ENCODE assay signal across 17 cellular contexts in the genomic region with DNA sequence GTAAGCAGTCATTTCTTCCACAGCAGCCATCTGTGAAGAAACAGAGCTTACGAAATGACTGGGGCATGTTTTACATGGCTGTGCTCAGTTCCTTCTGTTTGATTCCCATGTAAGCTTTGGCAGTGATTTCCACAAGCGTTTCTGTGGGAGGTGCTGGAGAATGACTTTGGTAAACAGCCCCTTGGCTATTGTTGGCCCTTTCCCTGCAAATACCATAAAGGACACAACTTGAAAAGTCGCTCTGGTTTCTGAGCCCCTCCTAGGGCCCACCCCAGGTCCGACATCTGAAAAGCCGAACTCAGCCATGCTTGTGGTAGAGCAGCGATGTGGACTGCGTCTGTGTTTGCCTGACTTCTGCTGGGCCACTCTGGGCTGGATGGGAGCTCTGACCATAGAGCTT. TPM values are rescaled to one million over a fixed set of nuclear protein-coding genes. Genes with fewer than 3 reads are reported as not detected.
DNase-seq lines count a peak whose midpoint lies in the region; ATAC-seq and TF ChIP-seq lines count a peak whose summit lies in the region.
"Had no signal": no experiment of that assay in that cellular context is flagged by ENCODE, and none has a peak within 500 bp of the region (broad histone marks: within the 10 kb centered on the region; RNA-seq: fewer than 3 reads in every experiment).

No MANE protein-coding gene starts in this region.

- no peaks in the 10 kb centered on the region for H3K27me3 ChIP-seq in dorsolateral prefrontal cortex
- H3K27me3 ChIP-seq: adrenal gland, BLaER1, vagina had no signal

- no peak for TF ChIP-seq CTCF in dorsolateral prefrontal cortex (IDR thresholded peaks at IDR 0.05 in 54 of 56, conservative IDR thresholded peaks at IDR 0.05 in 2 of 56; ENCODE audit: low read depth in 1 of 56, partially characterized antibody in 56 of 56)

- H3K27ac ChIP-seq in dorsolateral prefrontal cortex = peak overlapping the region in 57 of 59 donors; percentile 22 to 90 (median 70)
- H3K27ac ChIP-seq: BLaER1, vagina had no signal

- H3K4me3 ChIP-seq in dorsolateral prefrontal cortex = peak overlapping the region in 4 of 59 donors; percentile 8 to 18 (median 12)
- H3K4me3 ChIP-seq: adrenal gland, BLaER1, vagina had no signal

- no peak for ATAC-seq in GM18519 (IDR thresholded peaks at IDR 0.05; ENCODE audit: low FRiP score, unreplicated experiment)

- DNase-seq in ELF-1 (ENCODE audit: low read depth, low spot score) (peak; percentile 50), dorsolateral prefrontal cortex (peak in 1 of 10 donors; percentile 36), inferior parietal cortex (ENCODE audit: extremely low spot score) (peak; percentile 55), stromal cell of bone marrow (ENCODE audit: low read depth) (peak; percentile 46), CD1c-positive myeloid dendritic cell (ENCODE audit: extremely low spot score) (no peak), UCSD-AML1 (lab: John Stamatoyannopoulos, UW; ENCODE audit: unreplicated experiment) (no peak), SW 1271 (lab: John Stamatoyannopoulos, UW) (no peak)
- DNase-seq: activated CD4-positive, alpha-beta T cell treated with anti-CD3 and anti-CD28 coated beads for 1 hour; activated T-cell treated with anti-CD3 and anti-CD28 coated beads, Interleukin-2, amount 50 U/mL, for 1 hour; adrenal gland; H7; MV-4-11; NCI-H2227 treated with DMSO at 0.1 percent for 48 hours; nucleus accumbens had no signal

- intact Hi-C loops in dorsolateral prefrontal cortex (cut with DNase I) = no loop called here

RNA-seq across cellular contexts. Expression of gene LIMCH1, which starts 3.7 kb away (rescaled TPM):
- total RNA-seq in dorsolateral prefrontal cortex = 100 to 1,000 TPM; 126 to 357 (median 196) TPM

Comparison
In these comparisons a context has a peak if more than half of its experiments do, and no peak if none do; other contexts are left out.
1. DNase-seq: peak in ELF-1 (single experiment), inferior parietal cortex (single experiment) and stromal cell of bone marrow (single experiment); none in CD1c-positive myeloid dendritic cell (single experiment), UCSD-AML1 (single experiment) and SW 1271 (0 of 2).